1 cellular context compared by ENCODE assay signal in the genomic region with DNA sequence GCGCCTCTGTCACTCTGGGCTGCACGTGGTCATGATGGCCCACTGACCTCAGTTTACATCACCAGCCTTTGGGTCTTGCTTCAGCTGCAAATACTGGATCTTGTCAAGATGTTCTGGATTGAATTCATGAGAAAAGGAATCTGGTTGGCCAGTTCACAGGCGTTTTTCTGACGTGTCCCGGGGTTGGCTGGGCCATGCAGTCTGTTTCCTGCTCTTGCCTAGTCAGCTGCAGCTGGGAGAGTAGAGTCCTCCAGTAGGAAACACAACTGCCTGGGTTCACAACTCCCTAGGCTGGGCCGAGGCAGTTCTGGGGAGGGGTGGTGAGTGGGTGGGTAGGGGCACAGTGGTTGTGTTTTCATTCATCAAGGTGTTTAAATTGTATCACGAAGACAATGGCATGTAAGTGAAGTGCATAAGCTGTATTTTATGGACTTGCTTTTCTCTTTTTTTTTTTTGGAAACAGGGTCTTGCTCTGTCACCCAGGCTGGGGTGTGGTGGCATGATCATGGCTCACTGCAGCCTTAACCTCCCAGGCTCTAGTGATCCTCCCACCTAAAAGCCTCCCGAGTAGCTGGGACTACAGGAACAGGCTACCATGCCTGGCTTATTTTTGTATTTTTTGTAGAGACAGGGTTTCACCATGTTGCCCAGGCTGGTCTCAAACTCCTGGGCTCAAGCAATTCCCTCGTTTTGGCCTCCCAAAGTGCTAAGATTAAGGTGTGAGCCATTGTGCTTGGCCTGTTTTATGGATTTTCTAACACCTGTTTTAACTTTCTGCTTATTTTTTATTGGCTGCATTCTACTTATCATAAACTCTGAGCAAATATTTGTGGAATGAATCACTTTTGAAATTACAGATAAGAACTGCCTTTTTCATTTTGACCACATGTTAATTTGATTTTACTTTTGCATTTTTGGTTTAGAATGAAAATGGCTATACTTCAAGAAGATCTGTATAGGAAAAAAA.
TF ChIP-seq lines count a peak whose summit lies in the region.

No MANE protein-coding gene starts in this region.

TF ChIP-seq in GM23338, 12 proteins besides CTCF, POLR2A, EP300 and RAD21:
- TF ChIP-seq CREB1 (CRISPR knock-in tag; IDR thresholded peaks at IDR 0.05; ENCODE audit: low read depth) (no peak), NANOG (IDR thresholded peaks at IDR 0.05; ENCODE audit: borderline replicate concordance) (no peak), JUNB (IDR thresholded peaks at IDR 0.05; ENCODE audit: unreplicated experiment) (no peak), POLR2AphosphoS5 (IDR thresholded peaks at IDR 0.05; ENCODE audit: low read depth) (no peak), ZNF114 (CRISPR knock-in tag; IDR thresholded peaks at IDR 0.05) (no peak), STAT1 (IDR thresholded peaks at IDR 0.05; ENCODE audit: unreplicated experiment) (no peak), ZNF331 (CRISPR knock-in tag; IDR thresholded peaks at IDR 0.05; ENCODE audit: low read depth) (no peak), EZH2 (IDR thresholded peaks at IDR 0.05; ENCODE audit: low read depth, unreplicated experiment) (no peak), EZH2phosphoT487 (IDR thresholded peaks at IDR 0.05; ENCODE audit: unreplicated experiment) (no peak)
- TF ChIP-seq, protein P1, sequence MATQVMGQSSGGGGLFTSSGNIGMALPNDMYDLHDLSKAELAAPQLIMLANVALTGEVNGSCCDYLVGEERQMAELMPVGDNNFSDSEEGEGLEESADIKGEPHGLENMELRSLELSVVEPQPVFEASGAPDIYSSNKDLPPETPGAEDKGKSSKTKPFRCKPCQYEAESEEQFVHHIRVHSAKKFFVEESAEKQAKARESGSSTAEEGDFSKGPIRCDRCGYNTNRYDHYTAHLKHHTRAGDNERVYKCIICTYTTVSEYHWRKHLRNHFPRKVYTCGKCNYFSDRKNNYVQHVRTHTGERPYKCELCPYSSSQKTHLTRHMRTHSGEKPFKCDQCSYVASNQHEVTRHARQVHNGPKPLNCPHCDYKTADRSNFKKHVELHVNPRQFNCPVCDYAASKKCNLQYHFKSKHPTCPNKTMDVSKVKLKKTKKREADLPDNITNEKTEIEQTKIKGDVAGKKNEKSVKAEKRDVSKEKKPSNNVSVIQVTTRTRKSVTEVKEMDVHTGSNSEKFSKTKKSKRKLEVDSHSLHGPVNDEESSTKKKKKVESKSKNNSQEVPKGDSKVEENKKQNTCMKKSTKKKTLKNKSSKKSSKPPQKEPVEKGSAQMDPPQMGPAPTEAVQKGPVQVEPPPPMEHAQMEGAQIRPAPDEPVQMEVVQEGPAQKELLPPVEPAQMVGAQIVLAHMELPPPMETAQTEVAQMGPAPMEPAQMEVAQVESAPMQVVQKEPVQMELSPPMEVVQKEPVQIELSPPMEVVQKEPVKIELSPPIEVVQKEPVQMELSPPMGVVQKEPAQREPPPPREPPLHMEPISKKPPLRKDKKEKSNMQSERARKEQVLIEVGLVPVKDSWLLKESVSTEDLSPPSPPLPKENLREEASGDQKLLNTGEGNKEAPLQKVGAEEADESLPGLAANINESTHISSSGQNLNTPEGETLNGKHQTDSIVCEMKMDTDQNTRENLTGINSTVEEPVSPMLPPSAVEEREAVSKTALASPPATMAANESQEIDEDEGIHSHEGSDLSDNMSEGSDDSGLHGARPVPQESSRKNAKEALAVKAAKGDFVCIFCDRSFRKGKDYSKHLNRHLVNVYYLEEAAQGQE (IDR thresholded peaks at IDR 0.05; ENCODE audit: unreplicated experiment): no peak
- TF ChIP-seq, protein P2, sequence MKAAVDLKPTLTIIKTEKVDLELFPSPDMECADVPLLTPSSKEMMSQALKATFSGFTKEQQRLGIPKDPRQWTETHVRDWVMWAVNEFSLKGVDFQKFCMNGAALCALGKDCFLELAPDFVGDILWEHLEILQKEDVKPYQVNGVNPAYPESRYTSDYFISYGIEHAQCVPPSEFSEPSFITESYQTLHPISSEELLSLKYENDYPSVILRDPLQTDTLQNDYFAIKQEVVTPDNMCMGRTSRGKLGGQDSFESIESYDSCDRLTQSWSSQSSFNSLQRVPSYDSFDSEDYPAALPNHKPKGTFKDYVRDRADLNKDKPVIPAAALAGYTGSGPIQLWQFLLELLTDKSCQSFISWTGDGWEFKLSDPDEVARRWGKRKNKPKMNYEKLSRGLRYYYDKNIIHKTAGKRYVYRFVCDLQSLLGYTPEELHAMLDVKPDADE (IDR thresholded peaks at IDR 0.05): no peak
- TF ChIP-seq, protein P3, sequence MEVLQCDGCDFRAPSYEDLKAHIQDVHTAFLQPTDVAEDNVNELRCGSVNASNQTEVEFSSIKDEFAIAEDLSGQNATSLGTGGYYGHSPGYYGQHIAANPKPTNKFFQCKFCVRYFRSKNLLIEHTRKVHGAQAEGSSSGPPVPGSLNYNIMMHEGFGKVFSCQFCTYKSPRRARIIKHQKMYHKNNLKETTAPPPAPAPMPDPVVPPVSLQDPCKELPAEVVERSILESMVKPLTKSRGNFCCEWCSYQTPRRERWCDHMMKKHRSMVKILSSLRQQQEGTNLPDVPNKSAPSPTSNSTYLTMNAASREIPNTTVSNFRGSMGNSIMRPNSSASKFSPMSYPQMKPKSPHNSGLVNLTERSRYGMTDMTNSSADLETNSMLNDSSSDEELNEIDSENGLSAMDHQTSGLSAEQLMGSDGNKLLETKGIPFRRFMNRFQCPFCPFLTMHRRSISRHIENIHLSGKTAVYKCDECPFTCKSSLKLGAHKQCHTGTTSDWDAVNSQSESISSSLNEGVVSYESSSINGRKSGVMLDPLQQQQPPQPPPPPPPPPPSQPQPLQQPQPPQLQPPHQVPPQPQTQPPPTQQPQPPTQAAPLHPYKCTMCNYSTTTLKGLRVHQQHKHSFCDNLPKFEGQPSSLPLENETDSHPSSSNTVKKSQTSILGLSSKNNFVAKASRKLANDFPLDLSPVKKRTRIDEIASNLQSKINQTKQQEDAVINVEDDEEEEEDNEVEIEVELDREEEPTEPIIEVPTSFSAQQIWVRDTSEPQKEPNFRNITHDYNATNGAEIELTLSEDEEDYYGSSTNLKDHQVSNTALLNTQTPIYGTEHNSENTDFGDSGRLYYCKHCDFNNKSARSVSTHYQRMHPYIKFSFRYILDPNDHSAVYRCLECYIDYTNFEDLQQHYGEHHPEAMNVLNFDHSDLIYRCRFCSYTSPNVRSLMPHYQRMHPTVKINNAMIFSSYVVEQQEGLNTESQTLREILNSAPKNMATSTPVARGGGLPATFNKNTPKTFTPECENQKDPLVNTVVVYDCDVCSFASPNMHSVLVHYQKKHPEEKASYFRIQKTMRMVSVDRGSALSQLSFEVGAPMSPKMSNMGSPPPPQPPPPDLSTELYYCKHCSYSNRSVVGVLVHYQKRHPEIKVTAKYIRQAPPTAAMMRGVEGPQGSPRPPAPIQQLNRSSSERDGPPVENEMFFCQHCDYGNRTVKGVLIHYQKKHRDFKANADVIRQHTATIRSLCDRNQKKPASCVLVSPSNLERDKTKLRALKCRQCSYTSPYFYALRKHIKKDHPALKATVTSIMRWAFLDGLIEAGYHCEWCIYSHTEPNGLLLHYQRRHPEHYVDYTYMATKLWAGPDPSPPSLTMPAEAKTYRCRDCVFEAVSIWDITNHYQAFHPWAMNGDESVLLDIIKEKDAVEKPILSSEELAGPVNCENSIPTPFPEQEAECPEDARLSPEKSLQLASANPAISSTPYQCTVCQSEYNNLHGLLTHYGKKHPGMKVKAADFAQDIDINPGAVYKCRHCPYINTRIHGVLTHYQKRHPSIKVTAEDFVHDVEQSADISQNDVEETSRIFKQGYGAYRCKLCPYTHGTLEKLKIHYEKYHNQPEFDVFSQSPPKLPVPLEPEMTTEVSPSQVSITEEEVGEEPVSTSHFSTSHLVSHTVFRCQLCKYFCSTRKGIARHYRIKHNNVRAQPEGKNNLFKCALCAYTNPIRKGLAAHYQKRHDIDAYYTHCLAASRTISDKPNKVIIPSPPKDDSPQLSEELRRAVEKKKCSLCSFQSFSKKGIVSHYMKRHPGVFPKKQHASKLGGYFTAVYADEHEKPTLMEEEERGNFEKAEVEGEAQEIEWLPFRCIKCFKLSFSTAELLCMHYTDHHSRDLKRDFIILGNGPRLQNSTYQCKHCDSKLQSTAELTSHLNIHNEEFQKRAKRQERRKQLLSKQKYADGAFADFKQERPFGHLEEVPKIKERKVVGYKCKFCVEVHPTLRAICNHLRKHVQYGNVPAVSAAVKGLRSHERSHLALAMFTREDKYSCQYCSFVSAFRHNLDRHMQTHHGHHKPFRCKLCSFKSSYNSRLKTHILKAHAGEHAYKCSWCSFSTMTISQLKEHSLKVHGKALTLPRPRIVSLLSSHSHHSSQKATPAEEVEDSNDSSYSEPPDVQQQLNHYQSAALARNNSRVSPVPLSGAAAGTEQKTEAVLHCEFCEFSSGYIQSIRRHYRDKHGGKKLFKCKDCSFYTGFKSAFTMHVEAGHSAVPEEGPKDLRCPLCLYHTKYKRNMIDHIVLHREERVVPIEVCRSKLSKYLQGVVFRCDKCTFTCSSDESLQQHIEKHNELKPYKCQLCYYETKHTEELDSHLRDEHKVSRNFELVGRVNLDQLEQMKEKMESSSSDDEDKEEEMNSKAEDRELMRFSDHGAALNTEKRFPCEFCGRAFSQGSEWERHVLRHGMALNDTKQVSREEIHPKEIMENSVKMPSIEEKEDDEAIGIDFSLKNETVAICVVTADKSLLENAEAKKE (CRISPR knock-in tag; IDR thresholded peaks at IDR 0.05): no peak
